20 cellular contexts compared by ENCODE assay signal in the genomic region with DNA sequence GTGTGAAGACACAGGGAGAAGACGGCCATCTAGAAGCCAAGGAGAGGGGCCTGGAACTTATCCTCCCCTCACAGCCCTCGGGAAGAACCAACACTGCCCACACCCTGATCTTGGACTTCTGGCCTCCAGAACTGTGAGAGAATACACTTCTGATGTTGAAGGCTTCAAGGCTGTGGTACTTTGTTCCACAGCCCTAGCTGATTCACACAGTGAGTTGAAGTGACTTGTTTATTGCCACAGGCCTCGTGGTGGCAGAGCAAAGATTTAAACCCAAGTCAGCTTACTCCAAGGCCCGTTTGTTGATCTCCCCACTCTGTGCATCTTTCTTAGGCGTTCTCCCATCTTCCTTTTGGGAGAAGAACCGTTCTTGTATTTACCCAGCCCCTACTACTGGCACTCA.
"Had no signal": no experiment of that assay in that cellular context is flagged by ENCODE, and none has a peak within 500 bp of the region (broad histone marks: within the 10 kb centered on the region; RNA-seq: fewer than 3 reads in every experiment).

No MANE protein-coding gene starts in this region.

- H3K4me1 Mint-ChIP-seq: mesothelial cell of epicardium had no signal

- H3K9me3 ChIP-seq: pancreas, right lobe of liver, testis, tibial artery had no signal

- H3K27me3 ChIP-seq: pancreas, right lobe of liver, testis, tibial artery had no signal

- H3K4me1 ChIP-seq: pancreas, right lobe of liver, testis, tibial artery had no signal

- H3K4me3 ChIP-seq: coronary artery, lung, pancreas, right lobe of liver, testis, tibial artery had no signal

- H3K36me3 Mint-ChIP-seq: mesothelial cell of epicardium, natural killer cell, type B pancreatic cell had no signal

- ATAC-seq: left lobe of liver; natural killer cell; pancreas; right lobe of liver; stimulated activated naive CD8-positive, alpha-beta T cell treated with anti-CD3 and anti-CD28 coated beads, Interleukin-15, Interleukin-2, amounts not matched to agents 100 U/mL and 50 U/mL, for 24 hours had no signal

- H3K9me3 Mint-ChIP-seq: central memory CD8-positive, alpha-beta T cell; natural killer cell had no signal

- H3K27ac Mint-ChIP-seq: mesothelial cell of epicardium, type B pancreatic cell had no signal

- H3K4me3 Mint-ChIP-seq: central memory CD8-positive, alpha-beta T cell; mesothelial cell of epicardium; natural killer cell; type B pancreatic cell had no signal

- H3K27me3 Mint-ChIP-seq: central memory CD8-positive, alpha-beta T cell had no signal

- H3K27ac ChIP-seq: coronary artery, pancreas, right lobe of liver, testis, tibial artery had no signal

- H3K36me3 ChIP-seq: pancreas, right lobe of liver, tibial artery had no signal

- DNase-seq: dermis blood vessel endothelial cell; effector memory CD4-positive, alpha-beta T cell; kidney; mesenchymal stem cell; natural killer cell; pancreas; right lobe of liver; small intestine; stimulated activated CD4-positive, alpha-beta T cell treated with anti-CD3 and anti-CD28 coated beads, Interleukin-15, amount 100 ng/mL, for 24 hours; stimulated activated CD4-positive, alpha-beta T cell treated with anti-CD3 and anti-CD28 coated beads, Interleukin-2, amount 100 ng/mL, for 48 hours; stimulated activated naive CD8-positive, alpha-beta T cell treated with anti-CD3 and anti-CD28 coated beads, Interleukin-15, Interleukin-2, amounts not matched to agents 100 U/mL and 50 U/mL, for 24 hours; substantia nigra; testis; tibial artery had no signal
